Comparison of ENCODE assay signal across 1 cellular context in genomic region chr3:118477768-118478167, GRCh38.
A peak's percentile ranks its signal among the peaks of the same experiment; 100 is the strongest.
TF ChIP-seq lines count a peak whose summit lies in the region.

No MANE protein-coding gene starts in this region.

TF ChIP-seq in K562, 482 proteins besides CTCF, POLR2A, EP300 and RAD21 (continued from another document):
- TF ChIP-seq MGA (IDR thresholded peaks at IDR 0.05) = 0 out of 2 replicates have a peak, but pooled peaks have one; percentile 11
- TF ChIP-seq TRIM25 (IDR thresholded peaks at IDR 0.05; ENCODE audit: borderline replicate concordance) = no peak
- TF ChIP-seq ZNF740 (CRISPR knock-in tag; IDR thresholded peaks at IDR 0.05) = no peak
- no peak for TF ChIP-seq ZNF740 (tag; IDR thresholded peaks at IDR 0.05)
- no peak for TF ChIP-seq EGR1 (conservative IDR thresholded peaks at IDR 0.05)
TF ChIP-seq in K562: peak in this region for 1.
